In genomic region chr4:72022553-72022952, GRCh38 we compare ENCODE assay signal across 27 cellular contexts. TPM values are rescaled to one million over a fixed set of nuclear protein-coding genes. Genes with fewer than 3 reads are reported as not detected.
"Had no signal": no experiment of that assay in that cellular context is flagged by ENCODE, and none has a peak within 500 bp of the region (broad histone marks: within the 10 kb centered on the region; RNA-seq: fewer than 3 reads in every experiment).

No MANE protein-coding gene starts in this region.

- H3K27ac Mint-ChIP-seq: activated CD4-positive, alpha-beta T cell treated with anti-CD3 and anti-CD28 coated beads, Interleukin-2, amount 10 ng/mL, durations not matched to agents 24 days and 14 days; activated naive CD4-positive, alpha-beta T cell treated with anti-CD3 and anti-CD28 coated beads, Interleukin-2, amount 50 U/mL, for 72 hours; activated naive CD8-positive, alpha-beta T cell treated with anti-CD3 and anti-CD28 coated beads, Interleukin-2, amount 50 U/mL, for 24 hours; T-helper 1 cell treated with Interleukin-12 subunit alpha and Interleukin-12 subunit beta and Interleukin-4 antibody, amounts not matched to agents 30 μg/mL and 1 μg/mL, for 36 hours; WTC11 had no signal

- H3K4me3 Mint-ChIP-seq: activated CD4-positive, alpha-beta T cell treated with anti-CD3 and anti-CD28 coated beads, Interleukin-2, amount 10 ng/mL, durations not matched to agents 24 days and 14 days; activated naive CD8-positive, alpha-beta T cell treated with anti-CD3 and anti-CD28 coated beads, Interleukin-2, amount 50 U/mL, for 24 hours; activated T-cell treated with anti-CD3 and anti-CD28 coated beads, Interleukin-2, amount 50 U/mL, for 4 hours; T-helper 1 cell treated with Interleukin-12 subunit alpha and Interleukin-12 subunit beta and Interleukin-4 antibody, amounts not matched to agents 30 μg/mL and 1 μg/mL, for 36 hours; WTC11 had no signal

- DNase-seq: activated CD4-positive, alpha-beta T cell treated with anti-CD3 and anti-CD28 coated beads, Interleukin-2, amount 10 ng/mL, durations not matched to agents 24 days and 14 days; activated CD4-positive, alpha-beta T cell treated with anti-CD3 and anti-CD28 coated beads, Interleukin-2, amount 50 U/mL, for 48 hours; activated CD4-positive, CD25-positive, alpha-beta regulatory T cell treated with anti-CD3 and anti-CD28 coated beads, Interleukin-2, amount 50 U/mL, for 72 hours; activated CD8-positive, alpha-beta memory T cell treated with anti-CD3 and anti-CD28 coated beads for 24 hours; activated effector memory CD4-positive, alpha-beta T cell treated with anti-CD3 and anti-CD28 coated beads, Interleukin-2, amount 50 U/mL, for 16 hours; activated naive CD4-positive, alpha-beta T cell treated with Interleukin-2 at 50 U/mL for 16 hours; activated naive CD8-positive, alpha-beta T cell treated with anti-CD3 and anti-CD28 coated beads, Interleukin-2, amount 50 U/mL, for 24 hours; activated T-cell treated with anti-CD3 and anti-CD28 coated beads, Interleukin-2, amount 50 U/mL, for 4 hours; amniotic stem cell; body of pancreas; central memory CD4-positive, alpha-beta T cell; cortex of kidney; NCI-H1092; NCI-H1417; NCI-H1930; NCI-H345; NCI-H510A treated with DMSO at 0.1 percent for 48 hours; NCI-H69; PC-3; SHP77 treated with DMSO at 0.1 percent for 48 hours had no signal

- H3K27me3 ChIP-seq: ascending aorta, body of pancreas had no signal

- H3K36me3 Mint-ChIP-seq: WTC11 had no signal

- H3K9me3 Mint-ChIP-seq: activated CD4-positive, alpha-beta T cell treated with anti-CD3 and anti-CD28 coated beads, Interleukin-2, amount 10 ng/mL, durations not matched to agents 24 days and 14 days; activated naive CD8-positive, alpha-beta T cell treated with anti-CD3 and anti-CD28 coated beads, Interleukin-2, amount 50 U/mL, for 24 hours; T-helper 1 cell treated with Interleukin-12 subunit alpha and Interleukin-12 subunit beta and Interleukin-4 antibody, amounts not matched to agents 30 μg/mL and 1 μg/mL, for 36 hours had no signal

- H3K4me1 Mint-ChIP-seq: activated CD4-positive, alpha-beta T cell treated with anti-CD3 and anti-CD28 coated beads, Interleukin-2, amount 10 ng/mL, durations not matched to agents 24 days and 14 days; activated naive CD8-positive, alpha-beta T cell treated with anti-CD3 and anti-CD28 coated beads, Interleukin-2, amount 50 U/mL, for 24 hours had no signal

- ATAC-seq: activated naive CD4-positive, alpha-beta T cell treated with anti-CD3 and anti-CD28 coated beads, Interleukin-2, amount 50 U/mL, for 72 hours; activated naive CD8-positive, alpha-beta T cell treated with anti-CD3 and anti-CD28 coated beads, Interleukin-2, amount 50 U/mL, for 24 hours; activated T-cell treated with anti-CD3 and anti-CD28 coated beads, Interleukin-2, amount 50 U/mL, for 4 hours; body of pancreas; PC-3; WTC11 had no signal

- H3K36me3 ChIP-seq: ascending aorta had no signal

- H3K9me3 ChIP-seq: ascending aorta, body of pancreas had no signal

- H3K27ac ChIP-seq: ascending aorta, body of pancreas had no signal

- H3K4me1 ChIP-seq: ascending aorta, body of pancreas had no signal

- FAIRE-seq: bronchial epithelial cell, RCC 7860 had no signal

- H3K4me3 ChIP-seq: ascending aorta, body of pancreas had no signal

- H3K27me3 Mint-ChIP-seq: activated CD4-positive, alpha-beta T cell treated with anti-CD3 and anti-CD28 coated beads, Interleukin-2, amount 10 ng/mL, durations not matched to agents 24 days and 14 days; activated naive CD8-positive, alpha-beta T cell treated with anti-CD3 and anti-CD28 coated beads, Interleukin-2, amount 50 U/mL, for 24 hours had no signal

RNA-seq across cellular contexts. Expression of gene NPFFR2, which starts 9.2 kb away (rescaled TPM):
- total RNA-seq: activated CD4-positive, alpha-beta T cell treated with anti-CD3 and anti-CD28 coated beads, Interleukin-2, amount 10 ng/mL, durations not matched to agents 24 days and 14 days; activated naive CD4-positive, alpha-beta T cell treated with anti-CD3 and anti-CD28 coated beads, Interleukin-2, amount 50 U/mL, for 72 hours; activated T-cell treated with anti-CD3 and anti-CD28 coated beads, Interleukin-2, amount 50 U/mL, for 4 hours; ascending aorta; body of pancreas; PC-3; SK-MEL-5 had no signal
